19 cellular contexts compared by ENCODE assay signal in genomic region chr1:182484067-182484466, GRCh38. TPM values are rescaled to one million over a fixed set of nuclear protein-coding genes. Genes with fewer than 3 reads are reported as not detected.
DNase-seq lines count a peak whose midpoint lies in the region; ATAC-seq and TF ChIP-seq lines count a peak whose summit lies in the region.
"Had no signal": no experiment of that assay in that cellular context is flagged by ENCODE, and none has a peak within 500 bp of the region (broad histone marks: within the 10 kb centered on the region; RNA-seq: fewer than 3 reads in every experiment).

No MANE protein-coding gene starts in this region.

- H4K20me1 ChIP-seq in OCI-LY3 (ENCODE audit: insufficient read depth, low read length) = no peaks in the 10 kb centered on the region

- H3K4me2 ChIP-seq in OCI-LY3 (ENCODE audit: low read length) = peak overlapping the region; percentile 55

- H3K27ac Mint-ChIP-seq in stimulated activated effector memory CD8-positive, alpha-beta T cell treated with anti-CD3 and anti-CD28 coated beads, Interleukin-12 subunit alpha, Interleukin-12 subunit beta, amount 100 ng/mL, for 72 hours = no peak overlapping the region
- H3K27ac Mint-ChIP-seq: activated CD4-positive, alpha-beta memory T cell treated with anti-CD3 and anti-CD28 coated beads for 36 hours; dendritic cell treated with granulocyte-macrophage colony-stimulating factor and Interleukin-4, amounts not matched to agents 40 ng/mL and 50 ng/mL, for 4 days; natural killer cell had no signal

- no peaks in the 10 kb centered on the region for H3K27me3 ChIP-seq in OCI-LY3 (ENCODE audit: low read depth, low read length)
- H3K27me3 ChIP-seq: cardiac muscle cell, thyroid gland had no signal

- H3K4me1 Mint-ChIP-seq in stimulated activated effector memory CD8-positive, alpha-beta T cell treated with anti-CD3 and anti-CD28 coated beads, Interleukin-12 subunit alpha, Interleukin-12 subunit beta, amount 100 ng/mL, for 72 hours = no peaks in the 10 kb centered on the region
- H3K4me1 Mint-ChIP-seq: natural killer cell had no signal

- H3K4me3 ChIP-seq in OCI-LY3 (ENCODE audit: low read length) = no peak overlapping the region
- H3K4me3 ChIP-seq: cardiac muscle cell, GM23248, thyroid gland had no signal

- intact Hi-C loops in posterior vena cava (cut with DNase I) = no loop called here

- H3K79me2 ChIP-seq in OCI-LY3 (ENCODE audit: low read length) = no peaks in the 10 kb centered on the region

- peak; percentile 13 for ATAC-seq in GM18907 (IDR thresholded peaks at IDR 0.05; ENCODE audit: unreplicated experiment)
- peak; percentile 3 for ATAC-seq in HG02678 (IDR thresholded peaks at IDR 0.05; ENCODE audit: unreplicated experiment)
- peak; percentile 37 for ATAC-seq in stimulated activated effector memory CD8-positive, alpha-beta T cell treated with anti-CD3 and anti-CD28 coated beads, Interleukin-12 subunit alpha, Interleukin-12 subunit beta, amount 100 ng/mL, for 72 hours
- ATAC-seq in GM18517 (IDR thresholded peaks at IDR 0.05; ENCODE audit: unreplicated experiment) = no peak

- H3K36me3 Mint-ChIP-seq in stimulated activated effector memory CD8-positive, alpha-beta T cell treated with anti-CD3 and anti-CD28 coated beads, Interleukin-12 subunit alpha, Interleukin-12 subunit beta, amount 100 ng/mL, for 72 hours = no peaks in the 10 kb centered on the region
- H3K36me3 Mint-ChIP-seq: activated CD4-positive, alpha-beta memory T cell treated with anti-CD3 and anti-CD28 coated beads for 36 hours had no signal

- no peak for TF ChIP-seq CTCF in OCI-LY3 (IDR thresholded peaks at IDR 0.05; ENCODE audit: low read depth, low read length)

- peak overlapping the region; percentile 44 for H3K27ac ChIP-seq in OCI-LY3 (ENCODE audit: low read length)
- H3K27ac ChIP-seq: cardiac muscle cell, GM23248, thyroid gland had no signal

- H3K9ac ChIP-seq in OCI-LY3 (ENCODE audit: low read length) = peak overlapping the region; percentile 10; the same call in 1 of the 2 replicates
- H3K9ac ChIP-seq: GM23248 had no signal

- H3K4me3 Mint-ChIP-seq in stimulated activated effector memory CD8-positive, alpha-beta T cell treated with anti-CD3 and anti-CD28 coated beads, Interleukin-12 subunit alpha, Interleukin-12 subunit beta, amount 100 ng/mL, for 72 hours = no peak overlapping the region
- H3K4me3 Mint-ChIP-seq: activated CD4-positive, alpha-beta memory T cell treated with anti-CD3 and anti-CD28 coated beads for 36 hours; dendritic cell treated with granulocyte-macrophage colony-stimulating factor and Interleukin-4, amounts not matched to agents 40 ng/mL and 50 ng/mL, for 4 days; natural killer cell had no signal

- peaks cover 6% of the 10 kb centered on the region for H3K36me3 ChIP-seq in OCI-LY3 (replicated peaks; ENCODE audit: low read depth, low read length)
- H3K36me3 ChIP-seq: cardiac muscle cell, thyroid gland had no signal

- H3K9me3 ChIP-seq in OCI-LY3 (ENCODE audit: insufficient read depth, low read length) = peaks cover 20% of the 10 kb centered on the region; the same call in 1 of the 2 replicates
- H3K9me3 ChIP-seq: thyroid gland had no signal

- H3K4me1 ChIP-seq in OCI-LY3 (ENCODE audit: low read length) = peaks cover 30% of the 10 kb centered on the region
- H3K4me1 ChIP-seq: thyroid gland had no signal

- peaks cover 4% of the 10 kb centered on the region for H3K9me3 Mint-ChIP-seq in stimulated activated effector memory CD8-positive, alpha-beta T cell treated with anti-CD3 and anti-CD28 coated beads, Interleukin-12 subunit alpha, Interleukin-12 subunit beta, amount 100 ng/mL, for 72 hours

- no peak for DNase-seq in stimulated activated effector memory CD8-positive, alpha-beta T cell treated with anti-CD3 and anti-CD28 coated beads, Interleukin-12 subunit alpha, Interleukin-12 subunit beta, amount 100 ng/mL, for 72 hours (ENCODE audit: low spot score in 2 of 2)
- DNase-seq in DMS53 (lab: John Stamatoyannopoulos, UW) = no peak
- no peak for DNase-seq in posterior vena cava (ENCODE audit: low spot score)
- DNase-seq: activated gamma-delta T cell treated with Interleukin-2 at 50 U/mL for 16 hours, activated T-cell treated with anti-CD3 and anti-CD28 coated beads for 4 hours, GM23248, natural killer cell, NCI-H345, thyroid gland had no signal

- H2AFZ ChIP-seq in OCI-LY3 (ENCODE audit: low read depth, low read length) = 0 out of 2 replicates have a peak overlapping the region, but pooled peaks have one; percentile 39
- H2AFZ ChIP-seq: GM23248 had no signal

RNA-seq across cellular contexts. Expression of gene RGSL1, which starts 34.1 kb away (rescaled TPM):
- not detected for total RNA-seq in posterior vena cava
- total RNA-seq: activated CD4-positive, alpha-beta memory T cell treated with anti-CD3 and anti-CD28 coated beads for 36 hours; cardiac muscle cell; Daoy; GM23248; left colon; natural killer cell; T-helper 2 cell treated with Interferon-gamma antibody and Interleukin-4, amounts not matched to agents 100 ng/mL and 5 ng/mL, for 36 hours had no signal
